4 cellular contexts compared by ENCODE assay signal in genomic region chr11:81574301-81574700, GRCh38.
"Had no signal": no experiment of that assay in that cellular context is flagged by ENCODE, and none has a peak within 500 bp of the region (broad histone marks: within the 10 kb centered on the region; RNA-seq: fewer than 3 reads in every experiment).

No MANE protein-coding gene starts in this region.

- DNase-seq: H9, HCEC 1CT, IMR-90 had no signal

- H3K4me3 ChIP-seq: GM23338 had no signal
